In genomic region chrX:67692246-67692645, GRCh38 we compare ENCODE assay signal across 15 cellular contexts.
A peak's percentile ranks its signal among the peaks of the same experiment; 100 is the strongest.
DNase-seq lines count a peak whose midpoint lies in the region; ATAC-seq and TF ChIP-seq lines count a peak whose summit lies in the region.
"Had no signal": no experiment of that assay in that cellular context is flagged by ENCODE, and none has a peak within 500 bp of the region (broad histone marks: within the 10 kb centered on the region; RNA-seq: fewer than 3 reads in every experiment).

No MANE protein-coding gene starts in this region.

- H3K36me3 ChIP-seq in transverse colon, result no peaks in the 10 kb centered on the region
- H3K36me3 ChIP-seq: adrenal gland had no signal

- peak; percentile 7 for DNase-seq in AG20443 (ENCODE audit: low spot score)
- DNase-seq in OCI-M1 (lab: John Stamatoyannopoulos, UW), result peak; percentile 1
- peak; percentile 18 to 59 for DNase-seq in foreskin fibroblast
- DNase-seq in HT-29 (ENCODE audit: low spot score), result no peak
- DNase-seq in RWPE1 (ENCODE audit: low spot score), result no peak
- no peak for DNase-seq in NCI-H187 (lab: John Stamatoyannopoulos, UW)
- DNase-seq in transverse colon, result no peak
- DNase-seq: activated CD4-positive, CD25-positive, alpha-beta regulatory T cell treated with anti-CD3 and anti-CD28 coated beads, Interleukin-2, amount 50 U/mL, for 72 hours; adrenal gland; CD8-positive, alpha-beta T cell; naive B cell; NCI-H1105 treated with DMSO at 0.1 percent for 48 hours; NCI-H345; retina had no signal

- in situ Hi-C loops in transverse colon (cut with MboI; ENCODE audit: low pct_ligation_motif_present in 1 of 4, low pct_unique_long_range_greater_than_20kb in 1 of 4, low sequenced_read_pairs in 3 of 4), result no loop called here

- CTCF ChIA-PET in RWPE1 (lab: Yijun Ruan, JAX), result no interaction called here

- no peaks in the 10 kb centered on the region for H3K4me1 ChIP-seq in transverse colon
- H3K4me1 ChIP-seq: adrenal gland had no signal

- H3K27ac ChIP-seq in RWPE1, result no peak overlapping the region
- H3K27ac ChIP-seq in transverse colon, result no peak overlapping the region
- H3K27ac ChIP-seq: adrenal gland had no signal

- no peak overlapping the region for H3K4me3 ChIP-seq in foreskin fibroblast (ENCODE audit: low read depth in 1 of 2, low read length in 2 of 2)
- H3K4me3 ChIP-seq in transverse colon, result no peak overlapping the region
- H3K4me3 ChIP-seq: adrenal gland had no signal

- H3K9me3 ChIP-seq in transverse colon, result no peaks in the 10 kb centered on the region
- H3K9me3 ChIP-seq: adrenal gland had no signal

- POLR2A ChIA-PET in RWPE1 (lab: Yijun Ruan, JAX; ENCODE audit: low non-redundant PET), result no interaction called here

- no peak for TF ChIP-seq CTCF in foreskin fibroblast (IDR thresholded peaks at IDR 0.05; ENCODE audit: low read depth, low read length)
- no peak for TF ChIP-seq CTCF in RWPE1 (conservative IDR thresholded peaks at IDR 0.05; ENCODE audit: low read depth)
- TF ChIP-seq CTCF in transverse colon (IDR thresholded peaks at IDR 0.05), result no peak

- peak; percentile 44 for ATAC-seq in GM21619 (IDR thresholded peaks at IDR 0.05; ENCODE audit: unreplicated experiment)
- ATAC-seq: CD8-positive, alpha-beta T cell had no signal

- H3K27me3 ChIP-seq in transverse colon, result no peaks in the 10 kb centered on the region
- H3K27me3 ChIP-seq: adrenal gland had no signal

- TF ChIP-seq EP300 in transverse colon (IDR thresholded peaks at IDR 0.05; ENCODE audit: low read depth), result no peak

- no peak for TF ChIP-seq POLR2A in transverse colon (IDR thresholded peaks at IDR 0.05)

- intact Hi-C loops in transverse colon (cut with DNase I; ENCODE audit: low total_unique reads), result no loop called here

Comparison
In these comparisons a context has a peak if more than half of its experiments do, and no peak if none do; other contexts are left out.
1. DNase-seq: peak in AG20443 (single experiment), OCI-M1 (single experiment) and foreskin fibroblast (2 of 2); none in HT-29 (single experiment), RWPE1 (single experiment), NCI-H187 (0 of 2) and transverse colon (single experiment).